8 cellular contexts compared by ENCODE assay signal in genomic region chr18:36066001-36066400, GRCh38. TPM values are rescaled to one million over a fixed set of nuclear protein-coding genes. Genes with fewer than 3 reads are reported as not detected.
DNase-seq lines count a peak whose midpoint lies in the region; ATAC-seq and TF ChIP-seq lines count a peak whose summit lies in the region.

No MANE protein-coding gene starts in this region.

- peaks cover 3% of the 10 kb centered on the region; the same call in 1 of the 2 replicates for H3K36me3 ChIP-seq in HUES48 (ENCODE audit: control insufficient read depth, insufficient read depth, low read length)

- peak overlapping the region; percentile 6 to 96 (median 93) for H3K27ac Mint-ChIP-seq in brain
- peak overlapping the region; percentile 93 for H3K27ac Mint-ChIP-seq in mesothelial cell of epicardium

- no peak overlapping the region for H3K27ac ChIP-seq in HUES48 (ENCODE audit: low read depth, low read length)

- ATAC-seq in HG02970 (IDR thresholded peaks at IDR 0.05; ENCODE audit: low FRiP score, unreplicated experiment) (no peak), GM19023 (IDR thresholded peaks at IDR 0.05; ENCODE audit: unreplicated experiment) (no peak)

- peak overlapping the region; percentile 99 for H3K4me3 ChIP-seq in HUES48 (ENCODE audit: low read depth, low read length)

- peaks cover 52% of the 10 kb centered on the region for H3K4me1 Mint-ChIP-seq in brain
- H3K4me1 Mint-ChIP-seq in mesothelial cell of epicardium = peaks cover 27% of the 10 kb centered on the region

- H3K9me3 ChIP-seq in HUES48 (ENCODE audit: control insufficient read depth, insufficient read depth, low read length) = no peaks in the 10 kb centered on the region

- H3K36me3 Mint-ChIP-seq in brain (peaks cover 38% of the 10 kb centered on the region), mesothelial cell of epicardium (peaks cover 6% of the 10 kb centered on the region)

- H3K27me3 Mint-ChIP-seq in brain (peaks cover 10% of the 10 kb centered on the region), mesothelial cell of epicardium (ENCODE audit: low read depth) (peaks cover 7% of the 10 kb centered on the region)

- H3K4me3 Mint-ChIP-seq in brain (peak overlapping the region; percentile 96 to 98 (median 98)), mesothelial cell of epicardium (peak overlapping the region; percentile 86)

- H3K27me3 ChIP-seq in HUES48 (ENCODE audit: control insufficient read depth, insufficient read depth, low read length) = no peaks in the 10 kb centered on the region

- peak overlapping the region; percentile 10; the same call in 1 of the 2 replicates for H3K9ac ChIP-seq in HUES48 (ENCODE audit: low read depth, low read length)

- no peak for TF ChIP-seq CTCF in brain (conservative IDR thresholded peaks at IDR 0.05)
- TF ChIP-seq CTCF in mesothelial cell of epicardium (IDR thresholded peaks at IDR 0.05; ENCODE audit: unreplicated experiment) = no peak

- H3K9me3 Mint-ChIP-seq in brain (peaks cover 0 to 3% (median 0%) of the 10 kb centered on the region in 5 experiments), mesothelial cell of epicardium (no peaks in the 10 kb centered on the region)

- peaks cover 15% of the 10 kb centered on the region for H3K4me1 ChIP-seq in HUES48 (ENCODE audit: control insufficient read depth, insufficient read depth, low read length)

- DNase-seq in AG20443 (ENCODE audit: low spot score) (peak; percentile 14), mesothelial cell of epicardium (ENCODE audit: low spot score in 2 of 2, unreplicated experiment in 2 of 2) (no peak), NCI-H446 (lab: John Stamatoyannopoulos, UW) (no peak), NCI-H1436 (lab: John Stamatoyannopoulos, UW) (no peak)

RNA-seq across cellular contexts. Expression of gene RPRD1A, which starts 1.4 kb away (rescaled TPM):
- polyA plus RNA-seq in brain (ENCODE audit: insufficient read depth, low read depth, low replicate concordance) = 32.4 TPM
- total RNA-seq in mesothelial cell of epicardium = 66.0 to 68.2 TPM (median 67.0 TPM) in 3 replicates
